In the genomic region with DNA sequence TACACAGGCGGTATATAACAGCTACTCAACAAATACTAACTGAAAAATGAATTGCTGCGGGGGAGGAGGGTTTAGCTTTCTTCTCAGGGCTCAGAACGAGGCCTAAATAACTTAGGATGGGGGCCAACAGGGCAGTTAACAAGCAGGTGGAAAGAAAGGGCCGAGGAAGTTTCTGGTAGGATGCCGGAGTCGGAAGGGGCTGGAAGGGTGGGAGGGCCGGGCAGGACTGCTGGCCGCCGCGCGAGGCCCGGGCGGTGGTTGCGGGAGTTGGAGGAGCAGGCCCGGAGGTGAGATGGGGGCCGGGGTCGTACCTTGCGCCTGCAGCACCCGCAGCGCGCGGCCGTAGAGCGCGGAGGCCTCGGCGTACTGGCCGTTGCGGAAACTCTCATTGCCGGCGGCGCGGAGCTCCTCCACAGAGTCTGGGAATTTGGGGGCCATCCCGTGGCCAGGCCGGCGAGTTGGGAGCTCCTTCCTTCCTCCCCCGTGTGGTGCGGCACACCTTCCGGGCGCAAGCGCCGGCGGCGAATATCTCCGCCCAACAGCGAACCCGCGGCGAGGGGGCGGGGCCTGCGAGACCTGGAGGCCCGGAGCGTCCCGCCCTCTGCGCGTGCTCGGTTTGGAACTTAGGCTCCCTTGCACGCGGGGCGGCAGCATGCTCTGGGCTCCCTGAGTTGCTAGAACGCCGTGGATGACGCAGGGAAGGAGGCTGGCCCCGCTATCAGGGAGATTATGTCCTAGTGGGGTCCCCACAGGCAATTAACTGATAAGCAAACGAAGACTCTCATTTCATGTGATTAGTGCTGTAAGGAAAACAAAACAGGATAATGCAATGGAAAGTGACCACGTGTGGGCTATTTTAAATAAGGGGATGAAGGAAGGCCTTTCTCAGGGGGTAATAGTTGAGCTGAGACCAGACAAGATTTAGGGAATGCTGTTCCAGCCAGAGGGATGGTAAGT, we compare ENCODE assay signal across 8 cellular contexts. TPM values are rescaled to one million over a fixed set of nuclear protein-coding genes. Genes with fewer than 3 reads are reported as not detected.
DNase-seq lines count a peak whose midpoint lies in the region; ATAC-seq and TF ChIP-seq lines count a peak whose summit lies in the region.

A gene with protein sequence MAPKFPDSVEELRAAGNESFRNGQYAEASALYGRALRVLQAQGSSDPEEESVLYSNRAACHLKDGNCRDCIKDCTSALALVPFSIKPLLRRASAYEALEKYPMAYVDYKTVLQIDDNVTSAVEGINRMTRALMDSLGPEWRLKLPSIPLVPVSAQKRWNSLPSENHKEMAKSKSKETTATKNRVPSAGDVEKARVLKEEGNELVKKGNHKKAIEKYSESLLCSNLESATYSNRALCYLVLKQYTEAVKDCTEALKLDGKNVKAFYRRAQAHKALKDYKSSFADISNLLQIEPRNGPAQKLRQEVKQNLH (minus strand): TSS at position 502 of the 957 bp plus-strand sequence. CDS start 64 bp downstream, at position 438.

- peak within 1 kb of the TSS; percentile 94 to 99 (median 97) for H3K4me3 Mint-ChIP-seq in immature natural killer cell

- 0 to 1% (median 0%) methylated on average over 43 to 66 of the region's 66 CpGs for WGBS in spleen, 5 donors

- peaks cover 22 to 35% of the 10 kb centered on the region in 2 donors for H3K4me1 Mint-ChIP-seq in immature natural killer cell

- H3K27me3 Mint-ChIP-seq in immature natural killer cell (ENCODE audit: low read depth in 3 of 3): peaks cover 0 to 2% (median 2%) of the 10 kb centered on the region in 3 donors

- H3K36me3 ChIP-seq in spleen: peaks cover 0 to 28% (median 12%) of the 10 kb centered on the region in 6 donors

- H3K36me3 Mint-ChIP-seq in immature natural killer cell: peaks cover 4 to 7% (median 7%) of the 10 kb centered on the region in 3 donors

- ATAC-seq in GM19035 (IDR thresholded peaks at IDR 0.05; ENCODE audit: unreplicated experiment) (peak; percentile 79), HG03342 (IDR thresholded peaks at IDR 0.05; ENCODE audit: unreplicated experiment) (peak; percentile 84)

- peak within 1 kb of the TSS; percentile 81 to 95 (median 94) for H3K27ac Mint-ChIP-seq in immature natural killer cell

- no peaks in the 10 kb centered on the region for H3K9me3 Mint-ChIP-seq in immature natural killer cell

- no peak; the same call in 1 of the 2 replicates for TF ChIP-seq CTCF in AG09319 (IDR thresholded peaks at IDR 0.05; ENCODE audit: low read depth, low read length)
- TF ChIP-seq CTCF in spleen (IDR thresholded peaks at IDR 0.05 in 8 of 11, conservative IDR thresholded peaks at IDR 0.05 in 3 of 11): peak in 5 of 11 experiments; percentile 18 to 39 (median 29)

- DNase-seq in AG09319 (ENCODE audit: extremely low read depth, low read depth) (peak; percentile 60), NCI-H446 (lab: John Stamatoyannopoulos, UW) (peak; percentile 90 to 96), immature natural killer cell (peak; percentile 89 to 92 (median 91)), spleen (peak; percentile 99)
- DNase-seq in activated CD4-positive, CD25-positive, alpha-beta regulatory T cell treated with anti-CD3 and anti-CD28 coated beads, Interleukin-2, amount 50 U/mL, for 16 hours (ENCODE audit: low read depth, low spot score): peak; percentile 88
- DNase-seq in central memory CD4-positive, alpha-beta T cell: peak; percentile 90

- H3K27me3 ChIP-seq in spleen (replicated peaks in 1 of 7): no peaks in the 10 kb centered on the region

- H3K9me3 ChIP-seq in spleen: no peaks in the 10 kb centered on the region

- H3K27ac ChIP-seq in spleen: peak within 1 kb of the TSS; percentile 58 to 89 (median 86)

- peaks cover 13 to 84% (median 36%) of the 10 kb centered on the region in 6 donors for H3K4me1 ChIP-seq in spleen

- H3K4me3 ChIP-seq in spleen: peak within 1 kb of the TSS; percentile 79 to 98 (median 94)

- intact Hi-C loops in spleen (cut with DNase I; ENCODE audit: low total_unique reads): loop anchor here (10.0 kb wide), 1 partner anchor 65 kb away; no protein-coding TSS in a partner anchor

- peak in 1 of 3 donors; percentile 58 for TF ChIP-seq POLR2A in spleen (IDR thresholded peaks at IDR 0.05)

RNA-seq across cellular contexts. Expression of the gene that starts here (rescaled TPM):
- polyA plus RNA-seq in immature natural killer cell: 10 to 100 TPM; 13.4 to 30.0 (median 24.8) TPM
- 10 to 100 TPM; 11.6 to 18.0 (median 15.5) TPM for total RNA-seq in spleen
- 10 to 100 TPM; 13.6 to 19.4 (median 18.4) TPM for polyA plus RNA-seq in spleen

Comparison
In these comparisons a context has a peak if more than half of its experiments do, and no peak if none do; other contexts are left out.
1. Peak in every context shown above with its lines: DNase-seq, ATAC-seq, H3K4me3 ChIP-seq and H3K27ac ChIP-seq.